In genomic region chr6:15874351-15874750, GRCh38 we compare ENCODE assay signal across 18 cellular contexts.
"Had no signal": no experiment of that assay in that cellular context is flagged by ENCODE, and none has a peak within 500 bp of the region (broad histone marks: within the 10 kb centered on the region; RNA-seq: fewer than 3 reads in every experiment).

No MANE protein-coding gene starts in this region.

- H3K27ac ChIP-seq: colonic mucosa, esophagus squamous epithelium, left lung, transverse colon had no signal

- H3K27me3 ChIP-seq: colonic mucosa, left lung, transverse colon had no signal

- H3K9me3 ChIP-seq: colonic mucosa, esophagus squamous epithelium, left lung, mucosa of descending colon, transverse colon had no signal

- H3K4me1 ChIP-seq: colonic mucosa had no signal

- H3K36me3 ChIP-seq: colonic mucosa, esophagus squamous epithelium, left lung, transverse colon had no signal

- DNase-seq: activated CD4-positive, alpha-beta memory T cell treated with anti-CD3 and anti-CD28 coated beads, Interleukin-2, amount 10 ng/mL, durations not matched to agents 7 days and 5 days; activated CD4-positive, alpha-beta T cell treated with anti-CD3 and anti-CD28 coated beads for 4 hours; activated naive CD4-positive, alpha-beta T cell; activated naive CD8-positive, alpha-beta T cell treated with anti-CD3 and anti-CD28 coated beads, Interleukin-2, amount 10 ng/mL, durations not matched to agents 7 days and 5 days; activated T-cell treated with anti-CD3 and anti-CD28 coated beads, Interleukin-2, amount 50 U/mL, for 48 hours; central memory CD4-positive, alpha-beta T cell; colonic mucosa; esophagus squamous epithelium; hippocampal formation; kidney; left lung; mucosa of descending colon; naive thymus-derived CD8-positive, alpha-beta T cell; posterior cingulate gyrus; retina; stimulated activated CD4-positive, alpha-beta T cell treated with anti-CD3 and anti-CD28 coated beads, Interleukin-2, amount 100 ng/mL, for 48 hours; stimulated activated naive CD4-positive, alpha-beta T cell; transverse colon had no signal

- H3K4me3 ChIP-seq: colonic mucosa, esophagus squamous epithelium, left lung, mucosa of descending colon, transverse colon had no signal
